In the genomic region with DNA sequence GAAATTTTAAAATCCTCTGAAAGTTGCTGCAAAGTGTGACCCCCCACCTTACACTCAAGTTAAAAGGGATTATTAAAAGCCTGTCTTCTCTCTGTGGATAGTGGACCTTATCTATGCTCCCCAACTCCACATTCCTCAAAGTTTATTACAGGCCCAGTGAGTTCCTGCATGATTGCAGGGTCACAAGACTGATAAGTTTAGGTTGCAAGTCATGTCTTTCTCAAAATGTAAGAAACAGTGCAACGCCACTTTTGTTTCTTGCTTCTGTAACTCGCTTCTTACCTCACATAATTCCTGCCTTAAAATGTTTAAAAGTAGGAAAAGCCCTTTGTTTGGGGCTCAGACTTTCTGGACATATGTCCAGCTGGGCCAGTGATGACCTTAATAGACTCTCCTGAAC, we compare ENCODE assay signal across 25 cellular contexts. TPM values are rescaled to one million over a fixed set of nuclear protein-coding genes. Genes with fewer than 3 reads are reported as not detected.
"Had no signal": no experiment of that assay in that cellular context is flagged by ENCODE, and none has a peak within 500 bp of the region (broad histone marks: within the 10 kb centered on the region; RNA-seq: fewer than 3 reads in every experiment).

No MANE protein-coding gene starts in this region.

- H3K4me2 ChIP-seq: KMS-11 had no signal

- H3K36me3 ChIP-seq: MG63 had no signal

- H3K36me3 Mint-ChIP-seq: activated naive CD4-positive, alpha-beta T cell treated with anti-CD3 and anti-CD28 coated beads, Interleukin-2, amount 10 ng/mL, durations not matched to agents 7 days and 5 days; activated naive CD8-positive, alpha-beta T cell treated with anti-CD3 and anti-CD28 coated beads for 36 hours; T-cell had no signal

- DNase-seq: activated CD4-positive, alpha-beta T cell treated with anti-CD3 and anti-CD28 coated beads, Interleukin-2, amount 10 ng/mL, durations not matched to agents 7 days and 5 days; activated CD4-positive, CD25-positive, alpha-beta regulatory T cell; activated CD8-positive, alpha-beta memory T cell treated with anti-CD3 and anti-CD28 coated beads, Interleukin-2, amount 50 U/mL, for 4 hours; activated CD8-positive, alpha-beta T cell treated with anti-CD3 and anti-CD28 coated beads for 36 hours; activated gamma-delta T cell treated with Interleukin-2 at 50 U/mL for 16 hours; activated naive CD4-positive, alpha-beta T cell treated with anti-CD3 and anti-CD28 coated beads, Interleukin-2, amount 10 ng/mL, durations not matched to agents 7 days and 5 days; activated naive CD8-positive, alpha-beta T cell treated with anti-CD3 and anti-CD28 coated beads for 36 hours; activated T-cell treated with anti-CD3 and anti-CD28 coated beads, Interleukin-2, amount 50 U/mL, for 72 hours; caudate nucleus; MV-4-11; NCI-H1092 treated with DMSO at 0.1 percent for 48 hours; NCI-H1417 treated with DMSO at 0.1 percent for 48 hours; NCI-H1694; NCI-H2029; NCI-H345; NCI-H510A; NCI-H526 treated with DMSO at 0.1 percent for 48 hours; SIG-M5; T-cell had no signal

- H3K9me3 ChIP-seq: MG63 had no signal

- H3K27me3 ChIP-seq: MG63 had no signal

- H3K9ac ChIP-seq: KMS-11 had no signal

- ATAC-seq: activated CD8-positive, alpha-beta T cell treated with anti-CD3 and anti-CD28 coated beads for 36 hours; T-cell had no signal

- H3K4me3 Mint-ChIP-seq: activated CD4-positive, alpha-beta T cell treated with anti-CD3 and anti-CD28 coated beads, Interleukin-2, amount 10 ng/mL, durations not matched to agents 7 days and 5 days; activated CD8-positive, alpha-beta T cell treated with anti-CD3 and anti-CD28 coated beads for 36 hours; activated naive CD4-positive, alpha-beta T cell treated with anti-CD3 and anti-CD28 coated beads, Interleukin-2, amount 10 ng/mL, durations not matched to agents 7 days and 5 days; activated naive CD8-positive, alpha-beta T cell treated with anti-CD3 and anti-CD28 coated beads for 36 hours; activated T-cell treated with anti-CD3 and anti-CD28 coated beads, Interleukin-2, amount 50 U/mL, for 72 hours; T-cell had no signal

- H3K4me3 ChIP-seq: MG63, SK-N-MC had no signal

- H3K27me3 Mint-ChIP-seq: activated naive CD4-positive, alpha-beta T cell treated with anti-CD3 and anti-CD28 coated beads, Interleukin-2, amount 10 ng/mL, durations not matched to agents 7 days and 5 days had no signal

- H3K27ac Mint-ChIP-seq: activated CD4-positive, alpha-beta T cell treated with anti-CD3 and anti-CD28 coated beads, Interleukin-2, amount 10 ng/mL, durations not matched to agents 7 days and 5 days; activated CD8-positive, alpha-beta T cell treated with anti-CD3 and anti-CD28 coated beads for 36 hours; activated naive CD4-positive, alpha-beta T cell treated with anti-CD3 and anti-CD28 coated beads, Interleukin-2, amount 10 ng/mL, durations not matched to agents 7 days and 5 days; activated naive CD8-positive, alpha-beta T cell treated with anti-CD3 and anti-CD28 coated beads for 36 hours; activated T-cell treated with anti-CD3 and anti-CD28 coated beads, Interleukin-2, amount 50 U/mL, for 72 hours; activated T-helper 2 cell treated with anti-CD3 and anti-CD28 coated beads, Interferon-gamma antibody, Interleukin-2, Interleukin-4, amounts not matched to agents 10 μg/mL and 5 μg/mL and 100 μg/mL, durations not matched to agents 14 hours and 24 hours and 36 hours; T-cell had no signal

- H3K27ac ChIP-seq: KMS-11, SK-N-MC, VCaP had no signal

RNA-seq across cellular contexts. Expression of a gene that starts 38.4 kb away (rescaled TPM):
- total RNA-seq: activated CD4-positive, alpha-beta T cell treated with anti-CD3 and anti-CD28 coated beads, Interleukin-2, amount 10 ng/mL, durations not matched to agents 7 days and 5 days; activated CD8-positive, alpha-beta T cell treated with anti-CD3 and anti-CD28 coated beads for 36 hours; activated naive CD8-positive, alpha-beta T cell treated with anti-CD3 and anti-CD28 coated beads for 36 hours; activated T-cell treated with anti-CD3 and anti-CD28 coated beads, Interleukin-2, amount 50 U/mL, for 72 hours; activated T-helper 2 cell treated with anti-CD3 and anti-CD28 coated beads, Interferon-gamma antibody, Interleukin-2, Interleukin-4, amounts not matched to agents 10 μg/mL and 5 μg/mL and 100 μg/mL, durations not matched to agents 14 hours and 24 hours and 36 hours; T-cell; T-helper 2 cell treated with Interferon-gamma antibody and Interleukin-4, amounts not matched to agents 100 ng/mL and 5 ng/mL, for 36 hours had no signal
